In the genomic region with DNA sequence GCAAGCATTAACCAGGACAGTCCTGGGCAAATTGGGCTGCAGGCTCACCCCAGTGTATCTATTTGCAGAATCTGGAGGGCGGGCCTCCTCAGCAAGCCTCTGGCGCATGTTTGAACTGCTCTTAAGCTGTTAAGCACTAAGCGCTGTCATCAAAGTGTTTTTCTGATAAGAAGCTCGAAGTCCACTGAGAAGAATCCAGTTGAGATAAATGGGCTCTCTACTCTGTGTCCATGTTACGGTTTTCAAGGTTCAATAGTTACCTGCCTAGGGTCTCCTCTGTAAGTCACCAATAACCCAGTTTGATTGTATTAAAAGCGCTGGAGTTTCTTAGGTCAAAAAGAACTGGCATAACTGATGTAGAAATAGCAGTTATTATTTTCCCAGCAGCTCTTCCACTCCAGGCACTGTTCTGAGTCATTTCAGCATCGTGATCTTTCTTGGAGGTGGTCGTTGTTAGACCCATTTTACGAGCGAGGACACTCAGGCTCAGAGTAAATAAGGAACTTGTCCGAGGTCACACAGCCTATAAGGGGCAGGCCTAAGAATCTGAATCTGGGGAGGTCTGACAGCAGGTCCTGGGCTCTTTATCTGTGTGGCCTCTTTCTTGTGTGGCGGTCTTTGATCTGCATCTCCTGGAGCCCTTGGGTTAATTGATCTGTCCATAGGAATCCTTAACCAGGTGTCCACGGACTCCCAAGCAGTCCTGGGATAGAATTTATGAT, we compare ENCODE assay signal across 1 cellular context.
TF ChIP-seq lines count a peak whose summit lies in the region.

No MANE protein-coding gene starts in this region.

TF ChIP-seq in HepG2, 621 proteins besides CTCF, POLR2A, EP300 and RAD21 (continued from another document and continues in another):
- TF ChIP-seq HMGXB3 (CRISPR knock-in tag; IDR thresholded peaks at IDR 0.05; ENCODE audit: borderline replicate concordance), result no peak; the same call in 1 of the 2 replicates
- no peak for TF ChIP-seq ZNF232 (CRISPR knock-in tag; IDR thresholded peaks at IDR 0.05; ENCODE audit: borderline replicate concordance)
- TF ChIP-seq, protein P1, sequence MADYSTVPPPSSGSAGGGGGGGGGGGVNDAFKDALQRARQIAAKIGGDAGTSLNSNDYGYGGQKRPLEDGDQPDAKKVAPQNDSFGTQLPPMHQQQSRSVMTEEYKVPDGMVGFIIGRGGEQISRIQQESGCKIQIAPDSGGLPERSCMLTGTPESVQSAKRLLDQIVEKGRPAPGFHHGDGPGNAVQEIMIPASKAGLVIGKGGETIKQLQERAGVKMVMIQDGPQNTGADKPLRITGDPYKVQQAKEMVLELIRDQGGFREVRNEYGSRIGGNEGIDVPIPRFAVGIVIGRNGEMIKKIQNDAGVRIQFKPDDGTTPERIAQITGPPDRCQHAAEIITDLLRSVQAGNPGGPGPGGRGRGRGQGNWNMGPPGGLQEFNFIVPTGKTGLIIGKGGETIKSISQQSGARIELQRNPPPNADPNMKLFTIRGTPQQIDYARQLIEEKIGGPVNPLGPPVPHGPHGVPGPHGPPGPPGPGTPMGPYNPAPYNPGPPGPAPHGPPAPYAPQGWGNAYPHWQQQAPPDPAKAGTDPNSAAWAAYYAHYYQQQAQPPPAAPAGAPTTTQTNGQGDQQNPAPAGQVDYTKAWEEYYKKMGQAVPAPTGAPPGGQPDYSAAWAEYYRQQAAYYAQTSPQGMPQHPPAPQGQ (CRISPR knock-in tag; IDR thresholded peaks at IDR 0.05; ENCODE audit: borderline replicate concordance), result no peak
- peak; percentile 92; the same call in 1 of the 2 replicates for TF ChIP-seq KDM3A (CRISPR knock-in tag; IDR thresholded peaks at IDR 0.05; ENCODE audit: low read depth)
- no peak for TF ChIP-seq ZNF577 (CRISPR knock-in tag; IDR thresholded peaks at IDR 0.05; ENCODE audit: borderline replicate concordance, low read depth)
- TF ChIP-seq ZMYM2 (CRISPR knock-in tag; IDR thresholded peaks at IDR 0.05), result peak; percentile 90
- TF ChIP-seq, protein P2, sequence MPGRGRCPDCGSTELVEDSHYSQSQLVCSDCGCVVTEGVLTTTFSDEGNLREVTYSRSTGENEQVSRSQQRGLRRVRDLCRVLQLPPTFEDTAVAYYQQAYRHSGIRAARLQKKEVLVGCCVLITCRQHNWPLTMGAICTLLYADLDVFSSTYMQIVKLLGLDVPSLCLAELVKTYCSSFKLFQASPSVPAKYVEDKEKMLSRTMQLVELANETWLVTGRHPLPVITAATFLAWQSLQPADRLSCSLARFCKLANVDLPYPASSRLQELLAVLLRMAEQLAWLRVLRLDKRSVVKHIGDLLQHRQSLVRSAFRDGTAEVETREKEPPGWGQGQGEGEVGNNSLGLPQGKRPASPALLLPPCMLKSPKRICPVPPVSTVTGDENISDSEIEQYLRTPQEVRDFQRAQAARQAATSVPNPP (CRISPR knock-in tag; IDR thresholded peaks at IDR 0.05), result peak; percentile 97
- no peak for TF ChIP-seq GMEB2 (CRISPR knock-in tag; IDR thresholded peaks at IDR 0.05; ENCODE audit: low read depth)
- no peak; the same call in 1 of the 2 replicates for TF ChIP-seq MAFF (IDR thresholded peaks at IDR 0.05; ENCODE audit: low read depth, low read length)
- TF ChIP-seq ZNF431 (CRISPR knock-in tag; IDR thresholded peaks at IDR 0.05; ENCODE audit: borderline replicate concordance, low read depth), result peak; percentile 91; the same call in 1 of the 2 replicates
- TF ChIP-seq, protein P3, sequence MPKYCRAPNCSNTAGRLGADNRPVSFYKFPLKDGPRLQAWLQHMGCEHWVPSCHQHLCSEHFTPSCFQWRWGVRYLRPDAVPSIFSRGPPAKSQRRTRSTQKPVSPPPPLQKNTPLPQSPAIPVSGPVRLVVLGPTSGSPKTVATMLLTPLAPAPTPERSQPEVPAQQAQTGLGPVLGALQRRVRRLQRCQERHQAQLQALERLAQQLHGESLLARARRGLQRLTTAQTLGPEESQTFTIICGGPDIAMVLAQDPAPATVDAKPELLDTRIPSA (CRISPR knock-in tag; IDR thresholded peaks at IDR 0.05; ENCODE audit: borderline replicate concordance), result peak; percentile 9; the same call in 1 of the 2 replicates
- no peak for TF ChIP-seq ZFYVE20 (CRISPR knock-in tag; IDR thresholded peaks at IDR 0.05; ENCODE audit: borderline replicate concordance, low read depth)
- TF ChIP-seq, protein P4, sequence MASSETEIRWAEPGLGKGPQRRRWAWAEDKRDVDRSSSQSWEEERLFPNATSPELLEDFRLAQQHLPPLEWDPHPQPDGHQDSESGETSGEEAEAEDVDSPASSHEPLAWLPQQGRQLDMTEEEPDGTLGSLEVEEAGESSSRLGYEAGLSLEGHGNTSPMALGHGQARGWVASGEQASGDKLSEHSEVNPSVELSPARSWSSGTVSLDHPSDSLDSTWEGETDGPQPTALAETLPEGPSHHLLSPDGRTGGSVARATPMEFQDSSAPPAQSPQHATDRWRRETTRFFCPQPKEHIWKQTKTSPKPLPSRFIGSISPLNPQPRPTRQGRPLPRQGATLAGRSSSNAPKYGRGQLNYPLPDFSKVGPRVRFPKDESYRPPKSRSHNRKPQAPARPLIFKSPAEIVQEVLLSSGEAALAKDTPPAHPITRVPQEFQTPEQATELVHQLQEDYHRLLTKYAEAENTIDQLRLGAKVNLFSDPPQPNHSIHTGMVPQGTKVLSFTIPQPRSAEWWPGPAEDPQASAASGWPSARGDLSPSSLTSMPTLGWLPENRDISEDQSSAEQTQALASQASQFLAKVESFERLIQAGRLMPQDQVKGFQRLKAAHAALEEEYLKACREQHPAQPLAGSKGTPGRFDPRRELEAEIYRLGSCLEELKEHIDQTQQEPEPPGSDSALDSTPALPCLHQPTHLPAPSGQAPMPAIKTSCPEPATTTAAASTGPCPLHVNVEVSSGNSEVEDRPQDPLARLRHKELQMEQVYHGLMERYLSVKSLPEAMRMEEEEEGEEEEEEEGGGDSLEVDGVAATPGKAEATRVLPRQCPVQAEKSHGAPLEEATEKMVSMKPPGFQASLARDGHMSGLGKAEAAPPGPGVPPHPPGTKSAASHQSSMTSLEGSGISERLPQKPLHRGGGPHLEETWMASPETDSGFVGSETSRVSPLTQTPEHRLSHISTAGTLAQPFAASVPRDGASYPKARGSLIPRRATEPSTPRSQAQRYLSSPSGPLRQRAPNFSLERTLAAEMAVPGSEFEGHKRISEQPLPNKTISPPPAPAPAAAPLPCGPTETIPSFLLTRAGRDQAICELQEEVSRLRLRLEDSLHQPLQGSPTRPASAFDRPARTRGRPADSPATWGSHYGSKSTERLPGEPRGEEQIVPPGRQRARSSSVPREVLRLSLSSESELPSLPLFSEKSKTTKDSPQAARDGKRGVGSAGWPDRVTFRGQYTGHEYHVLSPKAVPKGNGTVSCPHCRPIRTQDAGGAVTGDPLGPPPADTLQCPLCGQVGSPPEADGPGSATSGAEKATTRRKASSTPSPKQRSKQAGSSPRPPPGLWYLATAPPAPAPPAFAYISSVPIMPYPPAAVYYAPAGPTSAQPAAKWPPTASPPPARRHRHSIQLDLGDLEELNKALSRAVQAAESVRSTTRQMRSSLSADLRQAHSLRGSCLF (CRISPR knock-in tag; IDR thresholded peaks at IDR 0.05; ENCODE audit: borderline replicate concordance), result no peak
- TF ChIP-seq, protein P5, sequence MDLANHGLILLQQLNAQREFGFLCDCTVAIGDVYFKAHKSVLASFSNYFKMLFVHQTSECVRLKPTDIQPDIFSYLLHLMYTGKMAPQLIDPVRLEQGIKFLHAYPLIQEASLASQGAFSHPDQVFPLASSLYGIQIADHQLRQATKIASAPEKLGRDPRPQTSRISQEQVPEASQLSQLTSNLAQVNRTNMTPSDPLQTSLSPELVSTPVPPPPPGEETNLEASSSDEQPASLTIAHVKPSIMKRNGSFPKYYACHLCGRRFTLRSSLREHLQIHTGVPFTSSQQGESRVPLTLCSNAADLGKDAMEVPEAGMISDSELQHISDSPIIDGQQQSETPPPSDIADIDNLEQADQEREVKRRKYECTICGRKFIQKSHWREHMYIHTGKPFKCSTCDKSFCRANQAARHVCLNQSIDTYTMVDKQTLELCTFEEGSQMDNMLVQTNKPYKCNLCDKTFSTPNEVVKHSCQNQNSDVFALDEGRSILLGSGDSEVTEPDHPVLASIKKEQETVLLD (CRISPR knock-in tag; IDR thresholded peaks at IDR 0.05; ENCODE audit: low read depth), result no peak
- TF ChIP-seq SMARCC2 (IDR thresholded peaks at IDR 0.05), result 0 out of 2 replicates have a peak, but pooled peaks have one; percentile 61
- TF ChIP-seq ARNTL (CRISPR knock-in tag; IDR thresholded peaks at IDR 0.05), result peak; percentile 90
- peak; percentile 99 for TF ChIP-seq HNF4G (IDR thresholded peaks at IDR 0.05; ENCODE audit: borderline replicate concordance, low read depth, low read length)
- peak; percentile 88; the same call in 1 of the 2 replicates for TF ChIP-seq HNF4G (CRISPR knock-in tag; IDR thresholded peaks at IDR 0.05; ENCODE audit: borderline replicate concordance, low read depth)
- peak; percentile 95 for TF ChIP-seq ZBTB7A (CRISPR knock-in tag; IDR thresholded peaks at IDR 0.05)
- peak; percentile 50; the same call in 1 of the 2 replicates for TF ChIP-seq KDM5A (IDR thresholded peaks at IDR 0.05; ENCODE audit: borderline replicate concordance, low read length)
- peak; percentile 95 for TF ChIP-seq NFKBIZ (CRISPR knock-in tag; IDR thresholded peaks at IDR 0.05)
- no peak for TF ChIP-seq MTF1 (CRISPR knock-in tag; IDR thresholded peaks at IDR 0.05)
- TF ChIP-seq EZH2 (conservative IDR thresholded peaks at IDR 0.05; ENCODE audit: low read depth, low read length), result no peak
- peak; percentile 78; the same call in 1 of the 2 replicates for TF ChIP-seq ZNF33B (CRISPR knock-in tag; IDR thresholded peaks at IDR 0.05)
- peak; percentile 100 for TF ChIP-seq PAXIP1 (CRISPR knock-in tag; conservative IDR thresholded peaks at IDR 0.05)
- TF ChIP-seq, protein P6, sequence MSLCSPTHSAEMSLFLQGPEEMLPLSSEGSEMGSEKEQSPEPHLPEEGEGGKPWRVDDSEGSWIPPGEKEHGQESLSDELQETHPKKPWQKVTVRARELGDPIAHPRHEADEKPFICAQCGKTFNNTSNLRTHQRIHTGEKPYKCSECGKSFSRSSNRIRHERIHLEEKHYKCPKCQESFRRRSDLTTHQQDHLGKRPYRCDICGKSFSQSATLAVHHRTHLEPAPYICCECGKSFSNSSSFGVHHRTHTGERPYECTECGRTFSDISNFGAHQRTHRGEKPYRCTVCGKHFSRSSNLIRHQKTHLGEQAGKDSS (CRISPR knock-in tag; IDR thresholded peaks at IDR 0.05; ENCODE audit: borderline replicate concordance, low read depth), result peak; percentile 94; the same call in 1 of the 2 replicates
- TF ChIP-seq ZNF737 (CRISPR knock-in tag; IDR thresholded peaks at IDR 0.05; ENCODE audit: borderline replicate concordance), result no peak; the same call in 1 of the 2 replicates
- peak; percentile 57; the same call in 1 of the 2 replicates for TF ChIP-seq ETV5 (CRISPR knock-in tag; IDR thresholded peaks at IDR 0.05; ENCODE audit: borderline replicate concordance)
- no peak for TF ChIP-seq ETV6 (CRISPR knock-in tag; conservative IDR thresholded peaks at IDR 0.05)
- no peak for TF ChIP-seq ZNF333 (CRISPR knock-in tag; IDR thresholded peaks at IDR 0.05; ENCODE audit: borderline replicate concordance)
